ENCODE assay signal across 1 cellular context in the genomic region with DNA sequence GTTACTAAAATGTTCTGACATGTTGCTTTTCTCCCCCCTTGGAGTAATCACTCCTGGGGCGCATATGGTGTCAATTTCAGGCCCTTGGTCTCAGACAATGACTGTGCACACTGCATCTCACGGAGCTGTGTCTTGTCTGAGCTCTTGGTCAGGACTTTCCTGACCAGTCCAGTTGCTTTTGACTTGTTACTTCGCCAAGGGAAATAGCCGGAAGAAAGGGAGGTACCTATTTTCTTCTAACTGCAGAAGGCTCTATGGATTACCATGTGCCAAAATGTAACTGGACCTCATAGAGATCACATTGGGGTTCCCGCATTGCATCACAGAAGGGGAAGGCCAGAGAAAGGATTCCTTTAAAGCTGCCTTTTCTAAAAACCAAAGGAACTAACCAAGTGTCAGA.
TF ChIP-seq lines count a peak whose summit lies in the region.

No MANE protein-coding gene starts in this region.

TF ChIP-seq in IMR-90, 13 proteins besides CTCF, POLR2A, EP300 and RAD21 (continued from another document):
- TF ChIP-seq MXI1 (IDR thresholded peaks at IDR 0.05; ENCODE audit: borderline replicate concordance, low read depth, low read length), result no peak
- TF ChIP-seq RFX5 (IDR thresholded peaks at IDR 0.05; ENCODE audit: low read depth, low read length), result no peak
- no peak for TF ChIP-seq MAZ (IDR thresholded peaks at IDR 0.05; ENCODE audit: borderline replicate concordance, low read depth, low read length)
- TF ChIP-seq, protein P1, sequence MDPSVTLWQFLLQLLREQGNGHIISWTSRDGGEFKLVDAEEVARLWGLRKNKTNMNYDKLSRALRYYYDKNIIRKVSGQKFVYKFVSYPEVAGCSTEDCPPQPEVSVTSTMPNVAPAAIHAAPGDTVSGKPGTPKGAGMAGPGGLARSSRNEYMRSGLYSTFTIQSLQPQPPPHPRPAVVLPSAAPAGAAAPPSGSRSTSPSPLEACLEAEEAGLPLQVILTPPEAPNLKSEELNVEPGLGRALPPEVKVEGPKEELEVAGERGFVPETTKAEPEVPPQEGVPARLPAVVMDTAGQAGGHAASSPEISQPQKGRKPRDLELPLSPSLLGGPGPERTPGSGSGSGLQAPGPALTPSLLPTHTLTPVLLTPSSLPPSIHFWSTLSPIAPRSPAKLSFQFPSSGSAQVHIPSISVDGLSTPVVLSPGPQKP (IDR thresholded peaks at IDR 0.05; ENCODE audit: borderline replicate concordance, low read depth, low read length), result no peak
- TF ChIP-seq SMC3 (IDR thresholded peaks at IDR 0.05; ENCODE audit: low read depth, low read length), result no peak
- TF ChIP-seq, protein P2, sequence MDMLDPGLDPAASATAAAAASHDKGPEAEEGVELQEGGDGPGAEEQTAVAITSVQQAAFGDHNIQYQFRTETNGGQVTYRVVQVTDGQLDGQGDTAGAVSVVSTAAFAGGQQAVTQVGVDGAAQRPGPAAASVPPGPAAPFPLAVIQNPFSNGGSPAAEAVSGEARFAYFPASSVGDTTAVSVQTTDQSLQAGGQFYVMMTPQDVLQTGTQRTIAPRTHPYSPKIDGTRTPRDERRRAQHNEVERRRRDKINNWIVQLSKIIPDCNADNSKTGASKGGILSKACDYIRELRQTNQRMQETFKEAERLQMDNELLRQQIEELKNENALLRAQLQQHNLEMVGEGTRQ (IDR thresholded peaks at IDR 0.05; ENCODE audit: low read depth, low read length), result no peak
- TF ChIP-seq CHD1 (IDR thresholded peaks at IDR 0.05; ENCODE audit: low read depth, low read length), result no peak
- TF ChIP-seq NFE2L2 (IDR thresholded peaks at IDR 0.05; ENCODE audit: low read depth, low read length), result no peak
